Comparison of ENCODE assay signal across 10 cellular contexts in the genomic region with DNA sequence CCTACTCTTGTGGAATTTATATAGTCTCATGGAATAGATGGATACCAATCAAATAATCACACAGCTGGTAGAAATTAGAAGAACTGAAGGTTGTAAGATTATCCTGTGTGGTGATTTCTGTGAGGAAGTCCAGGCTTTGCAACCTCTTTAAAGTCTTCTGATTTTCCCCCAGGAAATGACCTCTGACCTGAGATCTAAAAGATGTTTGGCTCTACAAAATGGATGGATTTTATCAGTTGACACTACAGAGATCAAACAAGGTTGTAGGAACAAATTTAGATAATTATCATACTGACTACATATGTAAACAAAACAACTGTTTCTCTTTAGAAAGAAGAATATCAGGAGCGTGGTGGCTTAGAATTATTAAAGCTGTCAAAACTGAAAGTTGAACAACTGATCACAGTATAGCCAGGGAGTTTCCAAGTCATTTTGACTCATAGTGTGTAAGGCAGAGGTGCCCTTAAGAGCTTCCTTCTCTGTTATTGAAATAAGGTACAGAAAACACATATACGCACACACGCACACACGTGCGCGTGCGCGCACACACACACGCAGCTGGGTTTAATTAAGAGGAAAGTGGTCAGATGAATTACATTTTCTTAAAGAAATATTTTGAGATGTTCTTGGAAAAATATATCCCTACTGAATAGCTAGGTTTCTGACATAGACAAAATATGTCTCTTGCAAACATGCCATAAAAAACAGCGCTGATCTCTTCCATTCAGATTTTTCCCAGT. TPM values are rescaled to one million over a fixed set of nuclear protein-coding genes. Genes with fewer than 3 reads are reported as not detected.
DNase-seq lines count a peak whose midpoint lies in the region; ATAC-seq and TF ChIP-seq lines count a peak whose summit lies in the region.
"Had no signal": no experiment of that assay in that cellular context is flagged by ENCODE, and none has a peak within 500 bp of the region (broad histone marks: within the 10 kb centered on the region; RNA-seq: fewer than 3 reads in every experiment).

No MANE protein-coding gene starts in this region.

- ATAC-seq in GM19025 (IDR thresholded peaks at IDR 0.05; ENCODE audit: low read depth, unreplicated experiment) (peak; percentile 95), HG02623 (IDR thresholded peaks at IDR 0.05; ENCODE audit: unreplicated experiment) (peak; percentile 80)
- ATAC-seq: left ventricle myocardium superior had no signal

- H3K4me3 Mint-ChIP-seq in neural crest cell, result no peak overlapping the region

- peak overlapping the region; percentile 39 for H3K27ac Mint-ChIP-seq in neural crest cell (ENCODE audit: unreplicated experiment)

- no peak for TF ChIP-seq CTCF in neural crest cell (conservative IDR thresholded peaks at IDR 0.05)

- peak; percentile 22 for DNase-seq in HT-29 (ENCODE audit: low spot score)
- DNase-seq in neural crest cell (ENCODE audit: low read depth, low spot score), result no peak
- no peak for DNase-seq in NCI-H226
- no peak for DNase-seq in stimulated activated naive CD4-positive, alpha-beta T cell treated with Interleukin-2 at 50 U/mL for 16 hours (lab: John Stamatoyannopoulos, UW)
- no peak for DNase-seq in activated naive CD4-positive, alpha-beta T cell (lab: John Stamatoyannopoulos, UW)
- DNase-seq in NCI-H774 (lab: John Stamatoyannopoulos, UW), result no peak
- DNase-seq: activated CD8-positive, alpha-beta memory T cell treated with anti-CD3 and anti-CD28 coated beads, Interleukin-2, amount 50 U/mL, for 48 hours; left ventricle myocardium superior had no signal

- no peaks in the 10 kb centered on the region for H3K9me3 Mint-ChIP-seq in neural crest cell

- H3K4me1 Mint-ChIP-seq in neural crest cell, result peaks cover 27% of the 10 kb centered on the region

- H3K36me3 Mint-ChIP-seq in neural crest cell (ENCODE audit: low read depth), result no peaks in the 10 kb centered on the region

- no peaks in the 10 kb centered on the region for H3K27me3 Mint-ChIP-seq in neural crest cell (ENCODE audit: low read depth)

RNA-seq across cellular contexts. Expression of a gene that starts 35.5 kb away (rescaled TPM):
- 122 and 123 TPM in 2 replicates for total RNA-seq in HT-29 (2014; rRNA removed; shearing (Covaris generic))
- 47.3 and 52.1 TPM in 2 replicates for total RNA-seq in neural crest cell
